Comparison of ENCODE assay signal across 16 cellular contexts in the genomic region with DNA sequence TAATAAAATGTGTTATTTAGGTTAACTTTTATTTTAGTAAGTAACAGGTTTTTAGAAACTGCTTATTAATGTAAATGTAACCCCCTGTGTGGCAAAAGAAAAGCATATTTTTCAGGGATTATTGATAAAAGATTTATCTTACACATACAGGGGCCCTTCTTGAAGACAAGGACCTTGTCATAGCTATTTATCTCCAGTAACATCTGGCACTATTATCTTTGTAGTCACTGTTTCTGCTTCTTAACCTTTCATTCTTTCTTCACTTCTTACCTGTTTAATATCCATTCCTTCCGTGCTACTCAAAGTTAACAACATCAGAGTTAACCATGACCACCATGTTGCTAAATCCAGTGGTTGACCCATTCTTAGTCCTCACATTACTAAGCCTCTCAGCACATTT.
A peak's percentile ranks its signal among the peaks of the same experiment; 100 is the strongest.
DNase-seq lines count a peak whose midpoint lies in the region; FAIRE-seq and TF ChIP-seq lines count a peak whose summit lies in the region.
"Had no signal": no experiment of that assay in that cellular context is flagged by ENCODE, and none has a peak within 500 bp of the region (broad histone marks: within the 10 kb centered on the region; RNA-seq: fewer than 3 reads in every experiment).

No MANE protein-coding gene starts in this region.

- H3K27me3 ChIP-seq in HUES64 (ENCODE audit: insufficient read depth, low read length) (no peaks in the 10 kb centered on the region), neural progenitor cell (no peaks in the 10 kb centered on the region)

- TF ChIP-seq POLR2A in erythroblast (IDR thresholded peaks at IDR 0.05; ENCODE audit: low read length): no peak

- H3K4me2 ChIP-seq in neural progenitor cell: peak overlapping the region; percentile 58
- H3K4me2 ChIP-seq: KMS-11 had no signal

- H3K4me1 ChIP-seq in HUES64 (ENCODE audit: insufficient read depth, low read length) (peaks cover 48% of the 10 kb centered on the region), neural progenitor cell (peaks cover 55% of the 10 kb centered on the region)

- peaks cover 27% of the 10 kb centered on the region for H3F3A ChIP-seq in neural progenitor cell (ENCODE audit: low read depth)

- peaks cover 19% of the 10 kb centered on the region for H3K4me1 Mint-ChIP-seq in neural progenitor cell

- 85% methylated on average over 1 of the region's 1 CpG for WGBS in HUES64

- peaks cover 5% of the 10 kb centered on the region for H3K36me3 Mint-ChIP-seq in neural progenitor cell

- no peaks in the 10 kb centered on the region for H3K79me2 ChIP-seq in neural progenitor cell (ENCODE audit: low read depth)

- peaks cover 20% of the 10 kb centered on the region for H3K9me3 Mint-ChIP-seq in neural progenitor cell

- H3K4me3 ChIP-seq in HUES64 (ENCODE audit: low read length): no peak overlapping the region
- no peak overlapping the region for H3K4me3 ChIP-seq in neural progenitor cell

- no peak overlapping the region for H3K4me3 Mint-ChIP-seq in neural progenitor cell
- H3K4me3 Mint-ChIP-seq: CD14-positive monocyte; CD8-positive, alpha-beta T cell; IgD-negative memory B cell had no signal

- no peak overlapping the region for H2AFZ ChIP-seq in neural progenitor cell (replicated peaks)

- TF ChIP-seq CTCF in D721Med (IDR thresholded peaks at IDR 0.05; ENCODE audit: insufficient read depth, missing control alignments) (no peak), neural progenitor cell (IDR thresholded peaks at IDR 0.05) (no peak)

- H3K27ac ChIP-seq in HUES64 (ENCODE audit: low read depth, low read length) (peak overlapping the region; percentile 96), neural progenitor cell (peak overlapping the region; percentile 89)
- H3K27ac ChIP-seq: 22Rv1, HL-60, KMS-11 had no signal

- H3K9ac ChIP-seq in HUES64 (ENCODE audit: low read depth, low read length) (no peak overlapping the region), neural progenitor cell (no peak overlapping the region)
- H3K9ac ChIP-seq: KMS-11 had no signal

- FAIRE-seq in D721Med (lab: Jason Lieb, UNC): peak; percentile 58

- DNase-seq in D721Med (ENCODE audit: insufficient read length, low spot score) (no peak), erythroblast (lab: John Stamatoyannopoulos, UW) (peak; percentile 7 to 61), neural progenitor cell (ENCODE audit: low spot score) (no peak), Kasumi-1 (lab: John Stamatoyannopoulos, UW) (no peak), NCI-H526 treated with DMSO at 0.1 percent for 48 hours (lab: John Stamatoyannopoulos, UW) (no peak)
- DNase-seq in activated effector memory CD4-positive, alpha-beta T cell treated with Interleukin-2 at 50 U/mL for 16 hours: no peak
- DNase-seq: CD8-positive, alpha-beta T cell; DMS53; GF-D8; H7 had no signal

- no peaks in the 10 kb centered on the region for H4K20me1 ChIP-seq in neural progenitor cell (ENCODE audit: low read depth)

- H3K27ac Mint-ChIP-seq in neural progenitor cell: no peak overlapping the region
- H3K27ac Mint-ChIP-seq: CD14-positive monocyte; CD8-positive, alpha-beta T cell; IgD-negative memory B cell had no signal

- H3K36me3 ChIP-seq in HUES64 (ENCODE audit: insufficient read depth, low read length) (peaks cover 16% of the 10 kb centered on the region), neural progenitor cell (no peaks in the 10 kb centered on the region)

- H3K9me3 ChIP-seq in HUES64 (ENCODE audit: insufficient read depth, low read depth, low read length): peaks cover 20% of the 10 kb centered on the region
- H3K9me3 ChIP-seq in neural progenitor cell (ENCODE audit: low read depth): peaks cover 9% of the 10 kb centered on the region

- peaks cover 3% of the 10 kb centered on the region for H3K27me3 Mint-ChIP-seq in neural progenitor cell (ENCODE audit: insufficient read depth, low read depth)
- H3K27me3 Mint-ChIP-seq: IgD-negative memory B cell had no signal

Comparison
In these comparisons a context has a peak if more than half of its experiments do, and no peak if none do; other contexts are left out.
1. DNase-seq: peak in erythroblast (2 of 2); none in D721Med (single experiment), neural progenitor cell (single experiment), Kasumi-1 (0 of 2), activated effector memory CD4-positive, alpha-beta T cell treated with Interleukin-2 at 50 U/mL for 16 hours (single experiment) and NCI-H526 treated with DMSO at 0.1 percent for 48 hours (single experiment).